In the genomic region with DNA sequence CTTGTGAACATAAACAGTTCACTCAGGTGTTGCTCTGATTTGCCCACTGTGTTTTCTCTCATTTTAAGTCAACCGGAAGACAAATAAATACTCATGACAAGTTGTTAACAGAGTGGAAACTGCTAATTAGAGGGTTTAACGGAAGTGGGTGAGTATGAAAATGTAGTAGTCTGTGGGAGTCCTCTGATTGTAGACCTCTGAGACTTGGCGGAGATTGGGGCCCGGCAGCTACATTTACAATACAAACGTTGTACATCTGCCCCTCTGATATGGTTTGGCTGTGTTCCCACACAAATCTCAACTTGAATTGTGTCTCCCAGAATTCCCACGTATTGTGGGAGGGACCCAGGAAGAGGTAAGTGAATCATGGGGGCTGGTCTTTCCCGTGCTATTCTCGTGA, we compare ENCODE assay signal across 21 cellular contexts.
DNase-seq lines count a peak whose midpoint lies in the region; ATAC-seq, FAIRE-seq and TF ChIP-seq lines count a peak whose summit lies in the region.
"Had no signal": no experiment of that assay in that cellular context is flagged by ENCODE, and none has a peak within 500 bp of the region (broad histone marks: within the 10 kb centered on the region; RNA-seq: fewer than 3 reads in every experiment).

No MANE protein-coding gene starts in this region.

- H3K27me3 ChIP-seq in GM06990 (replicated peaks; ENCODE audit: control insufficient read depth, insufficient read depth, low read length) (no peaks in the 10 kb centered on the region), pancreas (no peaks in the 10 kb centered on the region)
- H3K27me3 ChIP-seq: BLaER1, Peyer's patch had no signal

- peak; percentile 83 for ATAC-seq in GM19438 (IDR thresholded peaks at IDR 0.05; ENCODE audit: low read depth, unreplicated experiment)
- ATAC-seq in pancreas: no peak
- no peak for ATAC-seq in GM18517 (IDR thresholded peaks at IDR 0.05; ENCODE audit: unreplicated experiment)
- ATAC-seq: HCT116 had no signal

- WGBS in pancreas, 2 donors: 58 to 63% methylated on average over 8 of the region's 8 CpGs

- DNase-seq in GM06990 (ENCODE audit: extremely low read depth, insufficient read length): peak; percentile 17
- peak; percentile 11 for DNase-seq in dermis blood vessel endothelial cell
- DNase-seq in pancreas: no peak
- no peak for DNase-seq in activated effector memory CD4-positive, alpha-beta T cell treated with Interleukin-2 at 50 U/mL for 16 hours
- DNase-seq: CD4-positive, alpha-beta T cell; COR-L47; DMS79; NCI-H1105; NCI-H2029 treated with DMSO at 0.1 percent for 48 hours; NCI-H446 treated with DMSO at 0.1 percent for 48 hours; NCI-H526 treated with DMSO at 0.1 percent for 48 hours; SK-N-SH; T-helper 2 cell had no signal

- intact Hi-C loops in pancreas (cut with DNase I): no loop called here

- no peak for FAIRE-seq in pancreas (lab: Jason Lieb, UNC)
- FAIRE-seq: GM12891 had no signal

- H3K27ac ChIP-seq in pancreas: no peak overlapping the region
- H3K27ac ChIP-seq: BLaER1, GM23248 had no signal

- peak overlapping the region; percentile 46 for H3K4me3 ChIP-seq in GM06990 (replicated peaks; ENCODE audit: low read depth, low read length)
- H3K4me3 ChIP-seq in pancreas: no peak overlapping the region
- H3K4me3 ChIP-seq: BLaER1, GM23248, Peyer's patch had no signal

- no peaks in the 10 kb centered on the region for H3K4me1 ChIP-seq in pancreas
- H3K4me1 ChIP-seq: BLaER1, Peyer's patch had no signal

- H3K36me3 ChIP-seq in GM06990 (ENCODE audit: control insufficient read depth, insufficient read depth, low read length) (no peaks in the 10 kb centered on the region), pancreas (no peaks in the 10 kb centered on the region)
- H3K36me3 ChIP-seq: BLaER1, Peyer's patch had no signal

- no peaks in the 10 kb centered on the region for H3K9me3 ChIP-seq in pancreas
- H3K9me3 ChIP-seq: BLaER1, Peyer's patch, SK-N-SH had no signal

- no peak for TF ChIP-seq CTCF in GM06990 (IDR thresholded peaks at IDR 0.05; ENCODE audit: insufficient read depth, low read length, poor library complexity, severe bottlenecking)
- no peak for TF ChIP-seq CTCF in pancreas (IDR thresholded peaks at IDR 0.05)

TF ChIP-seq in PFSK-1, 5 proteins besides CTCF, POLR2A, EP300 and RAD21:
- TF ChIP-seq, protein P1, sequence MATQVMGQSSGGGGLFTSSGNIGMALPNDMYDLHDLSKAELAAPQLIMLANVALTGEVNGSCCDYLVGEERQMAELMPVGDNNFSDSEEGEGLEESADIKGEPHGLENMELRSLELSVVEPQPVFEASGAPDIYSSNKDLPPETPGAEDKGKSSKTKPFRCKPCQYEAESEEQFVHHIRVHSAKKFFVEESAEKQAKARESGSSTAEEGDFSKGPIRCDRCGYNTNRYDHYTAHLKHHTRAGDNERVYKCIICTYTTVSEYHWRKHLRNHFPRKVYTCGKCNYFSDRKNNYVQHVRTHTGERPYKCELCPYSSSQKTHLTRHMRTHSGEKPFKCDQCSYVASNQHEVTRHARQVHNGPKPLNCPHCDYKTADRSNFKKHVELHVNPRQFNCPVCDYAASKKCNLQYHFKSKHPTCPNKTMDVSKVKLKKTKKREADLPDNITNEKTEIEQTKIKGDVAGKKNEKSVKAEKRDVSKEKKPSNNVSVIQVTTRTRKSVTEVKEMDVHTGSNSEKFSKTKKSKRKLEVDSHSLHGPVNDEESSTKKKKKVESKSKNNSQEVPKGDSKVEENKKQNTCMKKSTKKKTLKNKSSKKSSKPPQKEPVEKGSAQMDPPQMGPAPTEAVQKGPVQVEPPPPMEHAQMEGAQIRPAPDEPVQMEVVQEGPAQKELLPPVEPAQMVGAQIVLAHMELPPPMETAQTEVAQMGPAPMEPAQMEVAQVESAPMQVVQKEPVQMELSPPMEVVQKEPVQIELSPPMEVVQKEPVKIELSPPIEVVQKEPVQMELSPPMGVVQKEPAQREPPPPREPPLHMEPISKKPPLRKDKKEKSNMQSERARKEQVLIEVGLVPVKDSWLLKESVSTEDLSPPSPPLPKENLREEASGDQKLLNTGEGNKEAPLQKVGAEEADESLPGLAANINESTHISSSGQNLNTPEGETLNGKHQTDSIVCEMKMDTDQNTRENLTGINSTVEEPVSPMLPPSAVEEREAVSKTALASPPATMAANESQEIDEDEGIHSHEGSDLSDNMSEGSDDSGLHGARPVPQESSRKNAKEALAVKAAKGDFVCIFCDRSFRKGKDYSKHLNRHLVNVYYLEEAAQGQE (IDR thresholded peaks at IDR 0.05; ENCODE audit: insufficient read depth in 1 of 2, low read depth in 2 of 2, low read length in 2 of 2): no peak
- TF ChIP-seq TAF1 (IDR thresholded peaks at IDR 0.05; ENCODE audit: borderline replicate concordance, insufficient read depth, low read length) (peak; percentile 18; the same call in 1 of the 2 replicates), FOXP2 (optimal IDR thresholded peaks at IDR 0.05; ENCODE audit: borderline replicate concordance, extremely low read depth, extremely low read length, insufficient read depth) (no peak)

Comparison
In these comparisons a context has a peak if more than half of its experiments do, and no peak if none do; other contexts are left out.
1. DNase-seq: peak in GM06990 (single experiment) and dermis blood vessel endothelial cell (single experiment); none in pancreas (0 of 6) and activated effector memory CD4-positive, alpha-beta T cell treated with Interleukin-2 at 50 U/mL for 16 hours (single experiment).